9 cellular contexts compared by ENCODE assay signal in the genomic region with DNA sequence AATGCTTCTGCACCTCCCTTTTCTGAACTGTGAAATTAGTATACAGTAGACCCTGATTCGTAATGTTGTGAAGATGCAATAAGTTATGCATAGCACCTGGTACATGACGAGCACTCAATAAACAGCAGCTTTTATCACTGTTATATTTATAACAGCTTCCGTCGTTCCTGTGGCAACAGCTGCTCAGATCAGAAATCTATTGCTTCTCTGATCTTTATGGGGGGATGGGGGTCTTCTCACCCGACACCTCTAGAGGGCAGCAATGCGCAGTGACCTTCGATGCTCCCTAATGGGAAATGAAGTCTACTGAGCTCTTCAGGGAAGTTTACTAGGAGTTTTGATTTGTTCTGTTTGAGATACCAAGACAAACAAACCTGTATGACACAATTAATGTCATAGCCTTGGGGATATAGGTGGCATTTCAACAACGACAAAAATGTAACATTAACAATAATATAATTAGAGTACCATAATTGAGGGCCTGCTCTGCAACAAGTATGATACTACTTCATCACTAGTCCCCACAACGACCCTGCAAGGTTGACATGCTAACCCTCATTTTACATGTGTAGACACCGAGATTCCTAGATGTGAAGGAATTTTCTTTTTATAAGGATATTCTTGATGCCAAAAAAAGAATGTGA.
DNase-seq lines count a peak whose midpoint lies in the region; ATAC-seq and TF ChIP-seq lines count a peak whose summit lies in the region.
"Had no signal": no experiment of that assay in that cellular context is flagged by ENCODE, and none has a peak within 500 bp of the region (broad histone marks: within the 10 kb centered on the region; RNA-seq: fewer than 3 reads in every experiment).

No MANE protein-coding gene starts in this region.

- peak; percentile 80 for TF ChIP-seq CTCF in kidney epithelial cell (IDR thresholded peaks at IDR 0.05; ENCODE audit: insufficient read depth, low read length, poor library complexity, severe bottlenecking)

- DNase-seq in Right ventricle myocardium superior (peak; percentile 63), Right ventricle myocardium inferior (ENCODE audit: missing footprints) (no peak), HT1080 (ENCODE audit: low read depth) (peak; percentile 55), T-helper 22 cell (ENCODE audit: low read depth) (peak; percentile 5), astrocyte of the hippocampus (ENCODE audit: low read depth, low spot score) (peak; percentile 58), kidney epithelial cell (ENCODE audit: low read depth) (no peak)
- peak; percentile 47 for DNase-seq in stimulated activated CD8-positive, alpha-beta memory T cell treated with anti-CD3 and anti-CD28 coated beads, Interleukin-12 subunit alpha, Interleukin-12 subunit beta, amount 100 ng/mL, for 1 hour (ENCODE audit: low read depth)

- no peak overlapping the region for H3K4me3 ChIP-seq in kidney epithelial cell (ENCODE audit: low read depth, low read length)
- H3K4me3 ChIP-seq: ovary had no signal

- H3K27me3 ChIP-seq in kidney epithelial cell (ENCODE audit: control insufficient read depth, insufficient read depth, low read length): no peaks in the 10 kb centered on the region
- H3K27me3 ChIP-seq: ovary had no signal

- intact Hi-C loops in Right ventricle myocardium superior (cut with DNase I) (loop anchor here (5.0 to 10.0 kb wide), 2 partner anchors 134 to 296 kb away; no protein-coding TSS in a partner anchor), Right ventricle myocardium inferior (cut with DNase I) (loop anchor here (2.0 kb wide), 1 partner anchor 296 kb away; no protein-coding TSS in a partner anchor)

- ATAC-seq in Right ventricle myocardium superior (ENCODE audit: poor library complexity) (peak; percentile 87), Right ventricle myocardium inferior (no peak), HG03460 (IDR thresholded peaks at IDR 0.05; ENCODE audit: unreplicated experiment) (no peak)

- H3K36me3 ChIP-seq in kidney epithelial cell (ENCODE audit: control insufficient read depth, insufficient read depth, low read length): no peaks in the 10 kb centered on the region
- H3K36me3 ChIP-seq: ovary had no signal

Comparison
In these comparisons a context has a peak if more than half of its experiments do, and no peak if none do; other contexts are left out.
1. DNase-seq: peak in Right ventricle myocardium superior (single experiment), HT1080 (single experiment), T-helper 22 cell (single experiment), astrocyte of the hippocampus (single experiment) and stimulated activated CD8-positive, alpha-beta memory T cell treated with anti-CD3 and anti-CD28 coated beads, Interleukin-12 subunit alpha, Interleukin-12 subunit beta, amount 100 ng/mL, for 1 hour (single experiment); none in Right ventricle myocardium inferior (single experiment) and kidney epithelial cell (single experiment).